ENCODE assay signal across 1 cellular context in genomic region chr12:106000376-106001104, GRCh38.
TF ChIP-seq lines count a peak whose summit lies in the region.

No MANE protein-coding gene starts in this region.

TF ChIP-seq in SK-N-SH, 30 proteins besides CTCF, POLR2A, EP300 and RAD21 (continued from another document):
- TF ChIP-seq IRF3 (IDR thresholded peaks at IDR 0.05; ENCODE audit: low read depth, low read length) (no peak), YY1 (IDR thresholded peaks at IDR 0.05; ENCODE audit: low read depth) (no peak), ELF1 (IDR thresholded peaks at IDR 0.05) (no peak), PBX3 (IDR thresholded peaks at IDR 0.05) (no peak), RXRA (IDR thresholded peaks at IDR 0.05; ENCODE audit: borderline replicate concordance, low read depth) (no peak)
